In genomic region chr11:79100093-79100704, GRCh38 we compare ENCODE assay signal across 8 cellular contexts.
A peak's percentile ranks its signal among the peaks of the same experiment; 100 is the strongest.
DNase-seq lines count a peak whose midpoint lies in the region; ATAC-seq and TF ChIP-seq lines count a peak whose summit lies in the region.

No MANE protein-coding gene starts in this region.

- WGBS in esophagus muscularis mucosa, result 63% methylated on average over 9 of the region's 9 CpGs

- POLR2A ChIA-PET in naive thymus-derived CD8-positive, alpha-beta T cell (lab: Charles Lee), result no interaction called here

- no peaks in the 10 kb centered on the region for H3K27me3 ChIP-seq in esophagus muscularis mucosa

- DNase-seq in SIG-M5 treated with dmso at 0.1 percent for 504 hours (lab: John Stamatoyannopoulos, UW; ENCODE audit: unreplicated experiment) (peak; percentile 34), SIG-M5 (lab: John Stamatoyannopoulos, UW) (no peak), HT-29 (ENCODE audit: low spot score) (peak; percentile 71), SKM-1 treated with dmso at 0.1 percent for 144 hours (lab: John Stamatoyannopoulos, UW; ENCODE audit: unreplicated experiment) (peak; percentile 42), esophagus muscularis mucosa (ENCODE audit: extremely low spot score) (no peak), occipital lobe (lab: John Stamatoyannopoulos, UW) (peak; percentile 16)
- DNase-seq in naive thymus-derived CD8-positive, alpha-beta T cell, result no peak

- peaks cover 0 to 3% (median 0%) of the 10 kb centered on the region in 9 donors for H3K9me3 Mint-ChIP-seq in naive thymus-derived CD8-positive, alpha-beta T cell

- no peaks in the 10 kb centered on the region for H3K9me3 ChIP-seq in esophagus muscularis mucosa

- no peaks in the 10 kb centered on the region for H3K36me3 Mint-ChIP-seq in naive thymus-derived CD8-positive, alpha-beta T cell

- peak; percentile 65 to 81 (median 75) for TF ChIP-seq CTCF in esophagus muscularis mucosa (IDR thresholded peaks at IDR 0.05)

- no peaks in the 10 kb centered on the region for H3K36me3 ChIP-seq in esophagus muscularis mucosa

- peak overlapping the region in 1 of 10 donors; percentile 22 for H3K27ac Mint-ChIP-seq in naive thymus-derived CD8-positive, alpha-beta T cell

- intact Hi-C loops in esophagus muscularis mucosa (cut with DNase I), result loop anchor here (2.0 to 10.0 kb wide), 2 partner anchors 37 to 455 kb away; no protein-coding TSS in a partner anchor

- no peak overlapping the region for H3K4me3 Mint-ChIP-seq in naive thymus-derived CD8-positive, alpha-beta T cell

- H3K4me1 Mint-ChIP-seq in naive thymus-derived CD8-positive, alpha-beta T cell, result peaks cover 0 to 2% (median 0%) of the 10 kb centered on the region in 4 donors

- no peak for TF ChIP-seq POLR2A in esophagus muscularis mucosa (IDR thresholded peaks at IDR 0.05; ENCODE audit: low read depth)

- H3K27me3 Mint-ChIP-seq in naive thymus-derived CD8-positive, alpha-beta T cell, result peaks cover 2 to 41% (median 5%) of the 10 kb centered on the region in 5 donors

- H3K27ac ChIP-seq in esophagus muscularis mucosa (replicated peaks in 1 of 4), result no peak overlapping the region

- no peak overlapping the region for H3K4me3 ChIP-seq in esophagus muscularis mucosa

- peak; percentile 92 for ATAC-seq in GM21381 (IDR thresholded peaks at IDR 0.05; ENCODE audit: unreplicated experiment)
- no peak for ATAC-seq in naive thymus-derived CD8-positive, alpha-beta T cell

- TF ChIP-seq EP300 in esophagus muscularis mucosa (IDR thresholded peaks at IDR 0.05), result no peak

- H3K4me1 ChIP-seq in esophagus muscularis mucosa, result peaks cover 0 to 74% (median 39%) of the 10 kb centered on the region in 4 donors

Comparison
In these comparisons a context has a peak if more than half of its experiments do, and no peak if none do; other contexts are left out.
1. DNase-seq: peak in SIG-M5 treated with dmso at 0.1 percent for 504 hours (single experiment), HT-29 (single experiment), SKM-1 treated with dmso at 0.1 percent for 144 hours (single experiment) and occipital lobe (single experiment); none in SIG-M5 (single experiment), esophagus muscularis mucosa (single experiment) and naive thymus-derived CD8-positive, alpha-beta T cell (0 of 10).